Comparison of ENCODE assay signal across 19 cellular contexts in genomic region chr7:155172141-155172540, GRCh38.
"Had no signal": no experiment of that assay in that cellular context is flagged by ENCODE, and none has a peak within 500 bp of the region (broad histone marks: within the 10 kb centered on the region; RNA-seq: fewer than 3 reads in every experiment).

No MANE protein-coding gene starts in this region.

- H3K4me1 ChIP-seq: SJCRH30 had no signal

- ATAC-seq: SK-N-SH treated with all-trans-retinoic acid at 6 μM for 48 hours had no signal

- H3K36me3 ChIP-seq: MG63, SJCRH30 had no signal

- H3K9me3 ChIP-seq: MG63, SJCRH30 had no signal

- H3K4me3 ChIP-seq: MG63, SJCRH30 had no signal

- DNase-seq: Karpas-422, KG1, MG63, NCI-H1092, NCI-H1105 treated with DMSO at 0.1 percent for 48 hours, NCI-H1417 treated with DMSO at 0.1 percent for 48 hours, NCI-H146, NCI-H1694 treated with DMSO at 0.1 percent for 48 hours, NCI-H1930, NCI-H2081, NCI-H2107, NCI-H2227 treated with DMSO at 0.1 percent for 48 hours, NCI-H524, NCI-H526 treated with DMSO at 0.1 percent for 48 hours, NCI-H748 treated with DMSO at 0.1 percent for 48 hours, SHP77 treated with DMSO at 0.1 percent for 48 hours, SJCRH30 had no signal

- H3K27ac ChIP-seq: RWPE1, SJCRH30 had no signal

- H3K27me3 ChIP-seq: MG63 had no signal
